9 cellular contexts compared by ENCODE assay signal in genomic region chr17:74354123-74354522, GRCh38. TPM values are rescaled to one million over a fixed set of nuclear protein-coding genes. Genes with fewer than 3 reads are reported as not detected.
DNase-seq lines count a peak whose midpoint lies in the region; ATAC-seq and TF ChIP-seq lines count a peak whose summit lies in the region.
"Had no signal": no experiment of that assay in that cellular context is flagged by ENCODE, and none has a peak within 500 bp of the region (broad histone marks: within the 10 kb centered on the region; RNA-seq: fewer than 3 reads in every experiment).

No MANE protein-coding gene starts in this region.

- WGBS in right cardiac atrium, result 9% methylated on average over 29 of the region's 29 CpGs

- DNase-seq in GM10248 (ENCODE audit: extremely low spot score) (peak; percentile 84), NAMALWA (ENCODE audit: low spot score) (peak; percentile 68), activated T-cell treated with anti-CD3 and anti-CD28 coated beads for 48 hours (ENCODE audit: low read depth) (peak; percentile 78), right cardiac atrium (peak; percentile 55 to 78 (median 76)), DMS53 treated with DMSO at 0.1 percent for 48 hours (lab: John Stamatoyannopoulos, UW; ENCODE audit: unreplicated experiment) (no peak), DMS153 (lab: John Stamatoyannopoulos, UW) (no peak)
- DNase-seq in stimulated activated CD8-positive, alpha-beta memory T cell treated with anti-CD3 and anti-CD28 coated beads, Interleukin-12 subunit alpha, Interleukin-12 subunit beta, amount 100 ng/mL, for 24 hours (ENCODE audit: extremely low read depth), result peak; percentile 25
- DNase-seq in NK-92 treated with Interleukin-12 subunit alpha and Interleukin-12 subunit beta, amount 100 ng/mL, for 24 hours (lab: John Stamatoyannopoulos, UW), result no peak

- ATAC-seq in right cardiac atrium, result peak; percentile 17 to 43

- intact Hi-C loops in right cardiac atrium (cut with DNase I), result loop anchor here in 1 of 4 donors (5.0 kb wide), 1 partner anchor 47 kb away; no protein-coding TSS in a partner anchor

- CTCF ChIA-PET in GM10248 (lab: Yijun Ruan, JAX), result interaction anchor here (1.3 to 4.6 kb wide), 3 partner anchors 14 to 117 kb away, joined by 3 to 24 read pairs (median 17); partner anchors contain the start of gene GPR142

- no peaks in the 10 kb centered on the region for H3K27me3 ChIP-seq in right cardiac atrium (ENCODE audit: control insufficient read depth, insufficient read depth)

- no peaks in the 10 kb centered on the region for H3K4me1 ChIP-seq in right cardiac atrium (ENCODE audit: control insufficient read depth, insufficient read depth, low read length)

- H3K27ac ChIP-seq in right cardiac atrium (ENCODE audit: low read length), result no peak overlapping the region

- no peak overlapping the region for H3K4me3 ChIP-seq in right cardiac atrium (ENCODE audit: low read length)

- H3K9me3 ChIP-seq in right cardiac atrium (ENCODE audit: control insufficient read depth, low read length), result no peaks in the 10 kb centered on the region

- POLR2A ChIA-PET in GM10248 (lab: Yijun Ruan, JAX), result no interaction called here

- peak; percentile 79 for TF ChIP-seq CTCF in GM10248 (IDR thresholded peaks at IDR 0.05; ENCODE audit: control extremely low read depth, extremely low read depth, low read depth, missing control alignments)

RNA-seq across cellular contexts. Expression of gene BTBD17, which starts 7.5 kb away (rescaled TPM):
- total RNA-seq in right cardiac atrium, result not detected
- polyA plus RNA-seq in right cardiac atrium, result not detected
- total RNA-seq: fibroblast of villous mesenchyme had no signal

RNA-seq across cellular contexts. Expression of gene GPR142, which starts 13.2 kb away (rescaled TPM):
- not detected for total RNA-seq in right cardiac atrium
- polyA plus RNA-seq in right cardiac atrium, result not detected
- total RNA-seq: fibroblast of villous mesenchyme had no signal

RNA-seq across cellular contexts. Expression of gene KIF19, which starts 28.1 kb away (rescaled TPM):
- under 1 TPM; 0.14 to 0.38 (median 0.25) TPM for total RNA-seq in right cardiac atrium
- 0.88 TPM for polyA plus RNA-seq in right cardiac atrium
- total RNA-seq: fibroblast of villous mesenchyme had no signal

Comparison
In these comparisons a context has a peak if more than half of its experiments do, and no peak if none do; other contexts are left out.
1. DNase-seq: peak in GM10248 (single experiment), NAMALWA (single experiment), activated T-cell treated with anti-CD3 and anti-CD28 coated beads for 48 hours (single experiment), right cardiac atrium (3 of 3) and stimulated activated CD8-positive, alpha-beta memory T cell treated with anti-CD3 and anti-CD28 coated beads, Interleukin-12 subunit alpha, Interleukin-12 subunit beta, amount 100 ng/mL, for 24 hours (single experiment); none in NK-92 treated with Interleukin-12 subunit alpha and Interleukin-12 subunit beta, amount 100 ng/mL, for 24 hours (single experiment), DMS53 treated with DMSO at 0.1 percent for 48 hours (single experiment) and DMS153 (single experiment).